9 cellular contexts compared by ENCODE assay signal in genomic region chr13:74128171-74128767, GRCh38. TPM values are rescaled to one million over a fixed set of nuclear protein-coding genes. Genes with fewer than 3 reads are reported as not detected.
DNase-seq lines count a peak whose midpoint lies in the region; ATAC-seq and FAIRE-seq lines count a peak whose summit lies in the region.
"Had no signal": no experiment of that assay in that cellular context is flagged by ENCODE, and none has a peak within 500 bp of the region (broad histone marks: within the 10 kb centered on the region; RNA-seq: fewer than 3 reads in every experiment).

No MANE protein-coding gene starts in this region.

- H3K9me3 ChIP-seq in skeletal muscle satellite cell (replicated peaks; ENCODE audit: low read length): no peaks in the 10 kb centered on the region

- ATAC-seq in GM21515 (IDR thresholded peaks at IDR 0.05; ENCODE audit: unreplicated experiment) (no peak), GM19467 (IDR thresholded peaks at IDR 0.05; ENCODE audit: unreplicated experiment) (no peak), HG03159 (IDR thresholded peaks at IDR 0.05; ENCODE audit: unreplicated experiment) (no peak)

- H3K4me3 ChIP-seq in skeletal muscle satellite cell (ENCODE audit: low read length): peak overlapping the region; percentile 6

- no peaks in the 10 kb centered on the region for H3K27me3 ChIP-seq in skeletal muscle satellite cell (ENCODE audit: control insufficient read depth, insufficient read depth, low read length)

- peak overlapping the region; percentile 45 for H3K9ac ChIP-seq in skeletal muscle satellite cell (ENCODE audit: low read depth, low read length)

- peak; percentile 52 to 63 for DNase-seq in activated CD4-positive, alpha-beta T cell treated with anti-CD3 and anti-CD28 coated beads, Interleukin-2, amount 50 U/mL, for 48 hours
- DNase-seq in activated CD4-positive, alpha-beta T cell treated with anti-CD3 and anti-CD28 coated beads for 1 hour: no peak
- peak; percentile 17 for DNase-seq in RCC 7860 (ENCODE audit: low spot score)
- DNase-seq in dermis blood vessel endothelial cell: peak; percentile 71
- DNase-seq: midbrain had no signal

- FAIRE-seq in RCC 7860 (lab: Jason Lieb, UNC): peak; percentile 75

- H3K36me3 ChIP-seq in skeletal muscle satellite cell (ENCODE audit: insufficient read depth, low read length): no peaks in the 10 kb centered on the region

- H3K4me2 ChIP-seq in skeletal muscle satellite cell (ENCODE audit: low read length): peak overlapping the region; percentile 83

- peaks cover 54% of the 10 kb centered on the region for H3K4me1 ChIP-seq in skeletal muscle satellite cell (ENCODE audit: control insufficient read depth, insufficient read depth, low read length)

RNA-seq across cellular contexts. Expression of gene KLF12, which starts 5.9 kb away (rescaled TPM):
- total RNA-seq in dermis blood vessel endothelial cell: 4.8 and 11.6 TPM in 2 replicates
- 12.2 and 18.8 TPM in 2 replicates for total RNA-seq in skeletal muscle satellite cell (2012; rRNA removed)
